ENCODE assay signal across 8 cellular contexts in the genomic region with DNA sequence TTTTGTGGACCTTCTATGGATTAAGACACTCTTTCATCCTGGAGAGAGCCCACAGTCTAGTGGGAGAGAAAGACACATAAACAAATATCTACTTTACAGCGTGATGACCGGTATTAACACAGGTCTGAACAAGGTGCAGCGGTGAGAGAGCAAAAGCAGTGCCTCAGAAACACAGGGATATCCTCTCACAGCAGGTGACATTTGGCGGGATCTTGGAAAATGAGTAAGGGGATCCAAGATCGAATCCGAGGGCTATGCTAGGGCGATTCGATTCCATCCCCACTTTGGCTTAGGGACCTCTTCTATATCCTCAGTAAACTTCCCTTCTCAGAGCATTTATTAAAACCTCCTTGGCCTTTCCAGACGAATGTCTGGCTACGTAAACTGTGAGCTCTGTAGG. TPM values are rescaled to one million over a fixed set of nuclear protein-coding genes. Genes with fewer than 3 reads are reported as not detected.
DNase-seq lines count a peak whose midpoint lies in the region; TF ChIP-seq lines count a peak whose summit lies in the region.

No MANE protein-coding gene starts in this region.

- in situ Hi-C loops in GM23248 (cut with MboI), result no loop called here

- intact Hi-C loops in thyroid gland (cut with DNase I), result no loop called here

- H3K9ac ChIP-seq in GM23248, result peak overlapping the region; percentile 98

- H3K79me2 ChIP-seq in ACC112 (ENCODE audit: control insufficient read depth, insufficient read depth, low read length, unreplicated experiment), result peaks cover 91% of the 10 kb centered on the region
- peaks cover 93% of the 10 kb centered on the region for H3K79me2 ChIP-seq in GM23248 (ENCODE audit: insufficient read depth)

- no peak for TF ChIP-seq POLR2A in thyroid gland (IDR thresholded peaks at IDR 0.05)

- H3K9me3 ChIP-seq in GM23248 (ENCODE audit: low read depth) (no peaks in the 10 kb centered on the region), thyroid gland (no peaks in the 10 kb centered on the region)

- peaks cover 12% of the 10 kb centered on the region; the same call in 1 of the 2 replicates for H4K20me1 ChIP-seq in GM23248 (ENCODE audit: insufficient read depth)

- peak overlapping the region; percentile 97 for H3K27ac ChIP-seq in ACC112 (ENCODE audit: low read depth, low read length)
- peak overlapping the region; percentile 99 for H3K27ac ChIP-seq in GM23248
- H3K27ac ChIP-seq in thyroid gland, result peak overlapping the region; percentile 72 to 96 (median 77)

- peaks cover 6% of the 10 kb centered on the region for H3K36me3 Mint-ChIP-seq in activated naive CD8-positive, alpha-beta T cell

- H3F3A ChIP-seq in GM23248 (ENCODE audit: insufficient read depth), result peaks cover 25% of the 10 kb centered on the region

- 1% methylated on average over 10 of the region's 10 CpGs for WGBS in GM23248 (ENCODE audit: low coverage in 1 of 2, low lambda C conversion rate in 2 of 2, missing lambda C conversion rate in 2 of 2), 2 experiments
- WGBS in thyroid gland, 2 donors, result 5 to 7% methylated on average over 10 of the region's 10 CpGs

- no peak for TF ChIP-seq CTCF in kidney epithelial cell (IDR thresholded peaks at IDR 0.05; ENCODE audit: insufficient read depth, low read length, poor library complexity, severe bottlenecking)
- no peak for TF ChIP-seq CTCF in thyroid gland (IDR thresholded peaks at IDR 0.05)

- no peaks in the 10 kb centered on the region for H3K9me3 Mint-ChIP-seq in activated naive CD8-positive, alpha-beta T cell (ENCODE audit: low read depth)

- peaks cover 44% of the 10 kb centered on the region for H3K4me1 ChIP-seq in ACC112 (ENCODE audit: control insufficient read depth, insufficient read depth, low read length, unreplicated experiment)
- peaks cover 51% of the 10 kb centered on the region for H3K4me1 ChIP-seq in GM23248 (ENCODE audit: insufficient read depth)
- peaks cover 41 to 58% of the 10 kb centered on the region in 2 donors for H3K4me1 ChIP-seq in thyroid gland

- H3K27ac Mint-ChIP-seq in activated naive CD8-positive, alpha-beta T cell, result peak overlapping the region; percentile 99

- H2AFZ ChIP-seq in ACC112 (ENCODE audit: low read length, unreplicated experiment) (peak overlapping the region; percentile 64), GM23248 (peak overlapping the region; percentile 77)

- no peaks in the 10 kb centered on the region for H3K27me3 Mint-ChIP-seq in activated naive CD8-positive, alpha-beta T cell

- peak overlapping the region; percentile 95 for H3K4me3 Mint-ChIP-seq in activated naive CD8-positive, alpha-beta T cell

- peak overlapping the region; percentile 94 for H3K4me2 ChIP-seq in GM23248 (ENCODE audit: unreplicated experiment)

- H3K4me3 ChIP-seq in ACC112 (ENCODE audit: low read depth, low read length) (peak overlapping the region; percentile 95), GM23248 (peak overlapping the region; percentile 93), kidney epithelial cell (ENCODE audit: low read depth, low read length) (peak overlapping the region; percentile 59), thyroid gland (replicated peaks in 1 of 3) (peak overlapping the region; percentile 51 to 90 (median 72))

- no peaks in the 10 kb centered on the region for H3K9me2 ChIP-seq in GM23248 (ENCODE audit: insufficient read depth)

- H3K27me3 ChIP-seq in ACC112 (ENCODE audit: insufficient read depth, low read length) (no peaks in the 10 kb centered on the region), GM23248 (replicated peaks; ENCODE audit: insufficient read depth) (no peaks in the 10 kb centered on the region), kidney epithelial cell (ENCODE audit: control insufficient read depth, insufficient read depth, low read length) (no peaks in the 10 kb centered on the region), thyroid gland (no peaks in the 10 kb centered on the region)

- peaks cover 59% of the 10 kb centered on the region for H3K4me1 Mint-ChIP-seq in activated naive CD8-positive, alpha-beta T cell (ENCODE audit: low read depth)

- DNase-seq in GM23248 (peak; percentile 16), kidney epithelial cell (ENCODE audit: low read depth) (no peak), thyroid gland (no peak), NCI-H1105 (lab: John Stamatoyannopoulos, UW) (no peak), SIG-M5 treated with dmso at 0.1 percent for 504 hours (lab: John Stamatoyannopoulos, UW; ENCODE audit: unreplicated experiment) (no peak)
- no peak for DNase-seq in stimulated activated naive CD4-positive, alpha-beta T cell (lab: John Stamatoyannopoulos, UW)

- no peaks in the 10 kb centered on the region; the same call in 1 of the 2 replicates for H3K36me3 ChIP-seq in ACC112 (ENCODE audit: insufficient read depth, low read length)
- H3K36me3 ChIP-seq in GM23248 (ENCODE audit: low read depth), result no peaks in the 10 kb centered on the region
- no peaks in the 10 kb centered on the region for H3K36me3 ChIP-seq in kidney epithelial cell (ENCODE audit: control insufficient read depth, insufficient read depth, low read length)
- no peaks in the 10 kb centered on the region for H3K36me3 ChIP-seq in thyroid gland

RNA-seq across cellular contexts. Expression of a gene that starts 0.7 kb away (rescaled TPM):
- 128 and 129 TPM in 2 replicates for total RNA-seq in GM23248 (2014; rRNA removed; shearing (Covaris generic))
- 191 and 192 TPM in 2 replicates for polyA plus RNA-seq in GM23248 (2016; fragmentation: Nextera tagmentation; extraction: Ambion mirVana)
- total RNA-seq in kidney epithelial cell (135 and 156 TPM in 2 replicates), thyroid gland (100 to 1,000 TPM; 123 to 220 (median 192) TPM)

RNA-seq across cellular contexts. Expression of a gene that starts 1.2 kb away (rescaled TPM):
- 232 and 273 TPM in 2 replicates for total RNA-seq in GM23248 (2014; rRNA removed; shearing (Covaris generic))
- polyA plus RNA-seq in GM23248 (2016; fragmentation: Nextera tagmentation; extraction: Ambion mirVana), result 218 and 222 TPM in 2 replicates
- total RNA-seq in kidney epithelial cell (75.1 and 88.3 TPM in 2 replicates), thyroid gland (10 to 100 TPM; 53.3 to 98.5 (median 69.6) TPM)

RNA-seq across cellular contexts. Expression of a gene that starts 53.1 kb away (rescaled TPM):
- total RNA-seq in GM23248 (2014; rRNA removed; shearing (Covaris generic)), result 10.8 and 12.4 TPM in 2 replicates
- polyA plus RNA-seq in GM23248 (2016; fragmentation: Nextera tagmentation; extraction: Ambion mirVana), result 11.4 and 11.5 TPM in 2 replicates
- total RNA-seq in kidney epithelial cell, result 44.4 and 100 TPM in 2 replicates
- total RNA-seq in thyroid gland, result 10 to 100 TPM; 22.0 to 75.2 (median 58.6) TPM
